In the genomic region with DNA sequence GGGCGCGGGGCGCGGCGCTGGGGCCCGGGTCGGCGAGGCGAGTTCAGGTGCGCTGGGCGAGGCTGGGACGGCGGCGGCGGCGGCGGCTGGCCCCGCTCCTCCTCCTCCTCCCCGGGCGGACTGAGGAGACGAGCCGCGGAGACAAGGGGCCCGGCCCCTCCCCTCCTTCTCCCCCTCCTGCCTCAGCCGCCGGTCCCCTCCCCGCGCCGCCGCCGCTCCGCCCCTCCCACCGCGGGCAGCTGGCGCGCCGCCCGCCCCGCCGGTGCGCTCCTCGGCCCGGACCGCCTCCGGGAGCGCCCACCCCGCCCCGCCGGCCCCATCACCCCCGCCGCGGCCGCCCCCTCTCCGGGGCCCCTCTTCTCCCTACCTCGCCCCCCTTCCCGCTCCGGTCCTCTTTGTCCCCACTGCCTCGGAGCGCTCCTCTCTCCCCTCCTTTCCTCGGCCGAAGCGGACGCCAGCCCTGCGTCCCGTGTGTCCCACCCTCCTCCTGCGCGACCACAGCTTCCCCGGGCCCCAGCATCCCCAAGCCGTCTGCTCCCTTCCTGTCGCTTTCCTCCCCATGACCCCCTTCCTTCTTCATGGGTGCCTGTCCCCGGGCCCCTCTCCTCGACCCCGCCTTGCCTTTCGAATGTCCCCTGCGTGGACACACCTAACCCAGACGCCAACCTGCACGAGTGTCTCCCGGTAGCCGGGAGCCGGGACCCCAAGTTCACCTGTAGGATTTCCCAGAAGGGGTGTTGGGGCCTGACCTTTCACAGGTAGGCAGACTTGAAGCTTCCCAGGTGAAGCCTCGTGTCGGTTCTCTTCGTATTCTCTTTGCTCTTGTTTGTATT, we compare ENCODE assay signal across 8 cellular contexts. TPM values are rescaled to one million over a fixed set of nuclear protein-coding genes. Genes with fewer than 3 reads are reported as not detected.
DNase-seq lines count a peak whose midpoint lies in the region; ATAC-seq and TF ChIP-seq lines count a peak whose summit lies in the region.

A gene (minus strand): TSS at position 143 of the 833 bp plus-strand sequence. CDS start 420 bp downstream, outside the sequence.

- H3K27ac ChIP-seq in cardiac muscle cell (no peak within 1 kb of the TSS), ascending aorta (no peak within 1 kb of the TSS), upper lobe of right lung (no peak within 1 kb of the TSS)

- intact Hi-C loops in cardiac septum (cut with DNase I) (no loop called here), ascending aorta (cut with DNase I) (no loop called here), upper lobe of right lung (cut with DNase I) (no loop called here)

- H3K9me3 ChIP-seq in cardiac muscle cell (ENCODE audit: low read depth) (no peaks in the 10 kb centered on the region), ascending aorta (no peaks in the 10 kb centered on the region), upper lobe of right lung (no peaks in the 10 kb centered on the region)

- TF ChIP-seq CTCF in cardiac muscle cell (IDR thresholded peaks at IDR 0.05; ENCODE audit: low read depth, low read length) (no peak), ascending aorta (IDR thresholded peaks at IDR 0.05) (no peak), upper lobe of right lung (IDR thresholded peaks at IDR 0.05) (no peak)

- ATAC-seq in upper lobe of right lung, result peak; percentile 61
- no peak for ATAC-seq in HG03280 (IDR thresholded peaks at IDR 0.05; ENCODE audit: unreplicated experiment)
- no peak for ATAC-seq in GM18511 (IDR thresholded peaks at IDR 0.05; ENCODE audit: unreplicated experiment)

- H3K4me3 ChIP-seq in cardiac muscle cell (peak within 1 kb of the TSS; percentile 38), ascending aorta (peak within 1 kb of the TSS; percentile 36 to 53), upper lobe of right lung (peak within 1 kb of the TSS; percentile 39)

- H3K27me3 ChIP-seq in cardiac muscle cell, result peaks cover 95% of the 10 kb centered on the region
- peaks cover 4% of the 10 kb centered on the region for H3K27me3 ChIP-seq in ascending aorta
- H3K27me3 ChIP-seq in upper lobe of right lung, result peaks cover 62% of the 10 kb centered on the region

- H3K36me3 ChIP-seq in cardiac muscle cell, result no peaks in the 10 kb centered on the region
- no peaks in the 10 kb centered on the region for H3K36me3 ChIP-seq in ascending aorta
- H3K36me3 ChIP-seq in upper lobe of right lung, result no peaks in the 10 kb centered on the region

- DNase-seq in cardiac muscle cell (ENCODE audit: low read depth in 1 of 2, low spot score in 1 of 2) (peak in 1 of 2 donors; percentile 48), cardiac septum (ENCODE audit: low spot score) (no peak), ascending aorta (ENCODE audit: low spot score in 2 of 2) (no peak), medulla oblongata (ENCODE audit: extremely low spot score) (peak; percentile 14), upper lobe of right lung (peak; percentile 65), OCI-M2 (lab: John Stamatoyannopoulos, UW; ENCODE audit: unreplicated experiment) (no peak)

- no peaks in the 10 kb centered on the region for H3K4me1 ChIP-seq in cardiac muscle cell (ENCODE audit: low read depth)
- peaks cover 4 to 8% of the 10 kb centered on the region in 2 donors for H3K4me1 ChIP-seq in ascending aorta
- no peaks in the 10 kb centered on the region for H3K4me1 ChIP-seq in upper lobe of right lung

RNA-seq across cellular contexts. Expression of the gene that starts here (rescaled TPM):
- total RNA-seq in cardiac muscle cell (0.04 and 0.24 TPM in 2 replicates), cardiac septum (not detected), ascending aorta (not detected), upper lobe of right lung (3.7 TPM)
- 0.22 and 0.79 TPM in 2 replicates for polyA plus RNA-seq in cardiac muscle cell

Comparison
In these comparisons a context has a peak if more than half of its experiments do, and no peak if none do; other contexts are left out.
1. DNase-seq: peak in medulla oblongata (single experiment) and upper lobe of right lung (single experiment); none in cardiac septum (single experiment), ascending aorta (0 of 2) and OCI-M2 (single experiment).
2. Peak in every context shown above with its lines, with median percentiles within 50 percentile points of each other: H3K4me3 ChIP-seq.